9 cellular contexts compared by ENCODE assay signal in the genomic region with DNA sequence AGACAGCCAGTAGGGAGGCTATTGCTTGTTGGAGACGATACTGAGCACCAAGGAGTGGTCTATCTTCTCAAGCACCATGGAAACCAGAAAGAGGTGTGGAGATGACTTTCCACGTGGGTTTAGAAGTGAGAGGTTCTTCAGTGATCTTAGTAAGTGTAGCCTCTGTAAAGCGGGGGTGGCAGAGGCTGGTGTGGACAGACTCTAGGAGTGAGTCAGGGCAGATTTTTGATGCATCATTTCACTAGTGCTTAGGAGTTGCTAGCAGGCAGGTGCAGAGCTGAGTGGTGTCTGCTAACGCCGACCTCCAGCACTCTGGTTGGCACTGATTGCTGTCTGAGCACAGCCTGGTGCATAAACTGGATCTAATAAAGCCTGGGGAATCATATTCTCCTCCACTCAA.
DNase-seq lines count a peak whose midpoint lies in the region; ATAC-seq lines count a peak whose summit lies in the region.
"Had no signal": no experiment of that assay in that cellular context is flagged by ENCODE, and none has a peak within 500 bp of the region (broad histone marks: within the 10 kb centered on the region; RNA-seq: fewer than 3 reads in every experiment).

No MANE protein-coding gene starts in this region.

- H4K20me1 ChIP-seq in Karpas-422 (ENCODE audit: insufficient read depth, low read depth, low read length): no peaks in the 10 kb centered on the region

- ATAC-seq in GM18868 (IDR thresholded peaks at IDR 0.05; ENCODE audit: unreplicated experiment) (peak; percentile 97), HG02588 (IDR thresholded peaks at IDR 0.05; ENCODE audit: unreplicated experiment) (peak; percentile 96)
- peak; percentile 97 to 98 for ATAC-seq in activated CD4-positive, CD25-positive, alpha-beta regulatory T cell treated with anti-CD3 and anti-CD28 coated beads, Interleukin-2, amount 50 U/mL, for 24 hours

- no peak overlapping the region for H3K9ac ChIP-seq in Karpas-422 (ENCODE audit: low read length)

- H3K27me3 ChIP-seq in Karpas-422 (ENCODE audit: low read length): no peaks in the 10 kb centered on the region

- H3K4me1 ChIP-seq in Karpas-422 (ENCODE audit: low read length): no peaks in the 10 kb centered on the region

- H2AFZ ChIP-seq in Karpas-422 (ENCODE audit: low read length): no peak overlapping the region

- no peak overlapping the region for H3K27ac ChIP-seq in Karpas-422 (ENCODE audit: low read length)
- H3K27ac ChIP-seq: skin epidermis had no signal

- H3K9me2 ChIP-seq in Karpas-422 (replicated peaks; ENCODE audit: insufficient read depth, low read length): no peaks in the 10 kb centered on the region

- DNase-seq in stimulated activated CD4-positive, alpha-beta T cell treated with anti-CD3 and anti-CD28 coated beads, Interleukin-2, amount 100 ng/mL, for 24 hours: peak; percentile 64 to 77
- DNase-seq in NCI-H510A (lab: John Stamatoyannopoulos, UW) (no peak), DMS79 (lab: John Stamatoyannopoulos, UW) (no peak), NCI-H1694 (lab: John Stamatoyannopoulos, UW) (no peak), Karpas-422 (no peak)

- H3K79me2 ChIP-seq in Karpas-422 (ENCODE audit: low read length): no peaks in the 10 kb centered on the region

- no peaks in the 10 kb centered on the region for H3K36me3 ChIP-seq in Karpas-422 (ENCODE audit: insufficient read depth, low read length)

- no peaks in the 10 kb centered on the region for H3K9me3 ChIP-seq in Karpas-422 (ENCODE audit: low read length)

- no peak overlapping the region for H3K4me3 ChIP-seq in Karpas-422 (ENCODE audit: low read length)
- H3K4me3 ChIP-seq: skin epidermis had no signal

- no peak overlapping the region for H3K4me2 ChIP-seq in Karpas-422 (ENCODE audit: low read depth, low read length, poor library complexity, severe bottlenecking)

Comparison
In these comparisons a context has a peak if more than half of its experiments do, and no peak if none do; other contexts are left out.
1. DNase-seq: peak in stimulated activated CD4-positive, alpha-beta T cell treated with anti-CD3 and anti-CD28 coated beads, Interleukin-2, amount 100 ng/mL, for 24 hours (2 of 2); none in NCI-H510A (single experiment), DMS79 (single experiment), NCI-H1694 (single experiment) and Karpas-422 (single experiment).
2. Peak in every context shown above with its lines, with median percentiles within 50 percentile points of each other: ATAC-seq.